Comparison of ENCODE assay signal across 25 cellular contexts in genomic region chr3:31103181-31103580, GRCh38.
DNase-seq lines count a peak whose midpoint lies in the region; ATAC-seq, FAIRE-seq and TF ChIP-seq lines count a peak whose summit lies in the region.
"Had no signal": no experiment of that assay in that cellular context is flagged by ENCODE, and none has a peak within 500 bp of the region (broad histone marks: within the 10 kb centered on the region; RNA-seq: fewer than 3 reads in every experiment).

No MANE protein-coding gene starts in this region.

- no peak for TF ChIP-seq CTCF in WTC11 (IDR thresholded peaks at IDR 0.05)
- no peak for TF ChIP-seq CTCF in endodermal cell (conservative IDR thresholded peaks at IDR 0.05)
- peak in 1 of 3 experiments; percentile 22 for TF ChIP-seq CTCF in keratinocyte (optimal IDR thresholded peaks at IDR 0.05 in 1 of 3, IDR thresholded peaks at IDR 0.05 in 1 of 3, conservative IDR thresholded peaks at IDR 0.05 in 1 of 3; ENCODE audit: extremely low read depth in 1 of 3, insufficient read depth in 2 of 3, low read length in 3 of 3)
- no peak for TF ChIP-seq CTCF in esophagus squamous epithelium (IDR thresholded peaks at IDR 0.05)

- H3K9me1 ChIP-seq in keratinocyte (ENCODE audit: control insufficient read depth, extremely low read depth, insufficient read depth, low read length), result no peaks in the 10 kb centered on the region

- H3K36me3 ChIP-seq in endodermal cell (ENCODE audit: control insufficient read depth, insufficient read depth, low read length), result no peaks in the 10 kb centered on the region
- no peaks in the 10 kb centered on the region for H3K36me3 ChIP-seq in keratinocyte (ENCODE audit: control insufficient read depth in 2 of 2, extremely low read depth in 1 of 2, insufficient read depth in 2 of 2, low read length in 2 of 2)
- no peaks in the 10 kb centered on the region for H3K36me3 ChIP-seq in HAP-1 (replicated peaks)
- no peaks in the 10 kb centered on the region for H3K36me3 ChIP-seq in esophagus squamous epithelium
- H3K36me3 ChIP-seq: BE2C; BLaER1 treated with 17β-estradiol and CSF1 and Interleukin-3, amounts not matched to agents 10 nM and 100 nM had no signal

- ATAC-seq in WTC11, result peak; percentile 13; the same call in 1 of the 2 replicates
- ATAC-seq: A549, HCT116 had no signal

- H3K4me1 ChIP-seq in endodermal cell (ENCODE audit: control insufficient read depth, insufficient read depth, low read length) (peaks cover 5% of the 10 kb centered on the region), keratinocyte (ENCODE audit: control insufficient read depth, extremely low read depth, insufficient read depth, low read length) (peaks cover 62% of the 10 kb centered on the region), HAP-1 (no peaks in the 10 kb centered on the region), esophagus squamous epithelium (peaks cover 5 to 52% (median 12%) of the 10 kb centered on the region in 3 donors)
- H3K4me1 ChIP-seq: A549, BE2C had no signal

- peaks cover 11% of the 10 kb centered on the region for H3K9me3 ChIP-seq in endodermal cell (ENCODE audit: control insufficient read depth, low read length)
- H3K9me3 ChIP-seq in keratinocyte (ENCODE audit: control insufficient read depth, low read depth, low read length), result no peaks in the 10 kb centered on the region
- H3K9me3 ChIP-seq in HAP-1, result no peaks in the 10 kb centered on the region
- no peaks in the 10 kb centered on the region for H3K9me3 ChIP-seq in esophagus squamous epithelium
- H3K9me3 ChIP-seq: A549, BE2C had no signal

- H3K9ac ChIP-seq in endodermal cell (ENCODE audit: extremely low read depth, low read length, poor library complexity, severe bottlenecking) (no peak overlapping the region), keratinocyte (ENCODE audit: control insufficient read depth, extremely low read depth, insufficient read depth, low read length) (no peak overlapping the region)
- H3K9ac ChIP-seq: BLaER1 treated with 17β-estradiol and CSF1 and Interleukin-3, amounts not matched to agents 10 nM and 100 nM had no signal

- CTCF ChIA-PET in WTC11 (lab: Charles Lee), result no interaction called here

- peak; percentile 74 for FAIRE-seq in keratinocyte (lab: Jason Lieb, UNC)
- FAIRE-seq: A549, D721Med, GM12891, GM18507 had no signal

- H3K4me3 Mint-ChIP-seq in WTC11 (no peak overlapping the region), endodermal cell (no peak overlapping the region)
- H3K4me3 Mint-ChIP-seq: CD14-positive monocyte; CD4-positive, alpha-beta T cell; CD8-positive, alpha-beta memory T cell had no signal

- H3K4me3 ChIP-seq in endodermal cell (ENCODE audit: low read length) (peak overlapping the region; percentile 43), keratinocyte (ENCODE audit: control insufficient read depth in 2 of 3, extremely low read depth in 1 of 3, insufficient read depth in 2 of 3, low read depth in 1 of 3, low read length in 3 of 3) (no peak overlapping the region), HAP-1 (no peak overlapping the region), esophagus squamous epithelium (no peak overlapping the region)
- H3K4me3 ChIP-seq: A549; BLaER1 treated with 17β-estradiol and CSF1 and Interleukin-3, amounts not matched to agents 10 nM and 100 nM had no signal

- no peak for DNase-seq in WTC11 (ENCODE audit: low spot score)
- DNase-seq in endodermal cell, result no peak
- peak; percentile 33 for DNase-seq in keratinocyte (ENCODE audit: low read depth, low spot score)
- no peak for DNase-seq in HAP-1 (ENCODE audit: low spot score in 2 of 2)
- DNase-seq in T-helper 9 cell, result no peak
- DNase-seq in anterior cingulate cortex (lab: John Stamatoyannopoulos, UW), result no peak
- DNase-seq in esophagus squamous epithelium (lab: John Stamatoyannopoulos, UW), result no peak
- DNase-seq: 8988T; ACHN; AML-193; BE2C; CD4-positive, alpha-beta T cell; CD8-positive, alpha-beta memory T cell; DMS 273 treated with DMSO at 0.1 percent for 48 hours; DMS79; GDM1; GOT3; H7 had no signal

- no peaks in the 10 kb centered on the region for H3K27me3 ChIP-seq in endodermal cell (ENCODE audit: control insufficient read depth, insufficient read depth, low read length, poor library complexity, severe bottlenecking)
- no peaks in the 10 kb centered on the region for H3K27me3 ChIP-seq in keratinocyte (ENCODE audit: control insufficient read depth, extremely low read depth, insufficient read depth, low read length)
- no peaks in the 10 kb centered on the region for H3K27me3 ChIP-seq in HAP-1 (ENCODE audit: low read depth)
- no peaks in the 10 kb centered on the region for H3K27me3 ChIP-seq in esophagus squamous epithelium
- H3K27me3 ChIP-seq: BE2C; BLaER1 treated with 17β-estradiol and CSF1 and Interleukin-3, amounts not matched to agents 10 nM and 100 nM had no signal

- POLR2A ChIA-PET in WTC11 (lab: Charles Lee), result no interaction called here

- TF ChIP-seq POLR2A in esophagus squamous epithelium (IDR thresholded peaks at IDR 0.05), result no peak

- H4K20me1 ChIP-seq in keratinocyte (ENCODE audit: control insufficient read depth, extremely low read depth, insufficient read depth, low read length), result no peaks in the 10 kb centered on the region
- H4K20me1 ChIP-seq: BLaER1 treated with 17β-estradiol and CSF1 and Interleukin-3, amounts not matched to agents 10 nM and 100 nM had no signal

- H3K4me1 Mint-ChIP-seq in WTC11 (peaks cover 37% of the 10 kb centered on the region), endodermal cell (peaks cover 8% of the 10 kb centered on the region)
- H3K4me1 Mint-ChIP-seq: CD8-positive, alpha-beta memory T cell had no signal

- in situ Hi-C loops in HAP-1 (cut with MboI; ENCODE audit: low sequenced_read_pairs), result no loop called here

- H3K36me3 Mint-ChIP-seq in WTC11 (peaks cover 6% of the 10 kb centered on the region), endodermal cell (ENCODE audit: low read depth) (peaks cover 1% of the 10 kb centered on the region)
- H3K36me3 Mint-ChIP-seq: CD14-positive monocyte; CD8-positive, alpha-beta memory T cell had no signal

- no peaks in the 10 kb centered on the region for H3K79me2 ChIP-seq in keratinocyte (ENCODE audit: control insufficient read depth, insufficient read depth, low read length)

- H2AFZ ChIP-seq in keratinocyte (ENCODE audit: control insufficient read depth, low read length), result no peak overlapping the region

- WGBS in endodermal cell (ENCODE audit: insufficient coverage in 1 of 2, insufficient read length in 1 of 2), 2 experiments, result 69 to 100% methylated on average over 1 to 2 of the region's 2 CpGs
- WGBS in esophagus squamous epithelium, 2 donors, result 38 to 57% methylated on average over 2 of the region's 2 CpGs

- dilution Hi-C loops in keratinocyte (cut with MboI; ENCODE audit: extremely low pct_ligation_motif_present, low sequenced_read_pairs), result no loop called here

- H3K27ac Mint-ChIP-seq in WTC11, result no peak overlapping the region
- no peak overlapping the region for H3K27ac Mint-ChIP-seq in endodermal cell
- H3K27ac Mint-ChIP-seq: CD4-positive, alpha-beta T cell; CD8-positive, alpha-beta memory T cell had no signal

- H3K4me2 ChIP-seq in keratinocyte (ENCODE audit: control insufficient read depth, extremely low read depth, insufficient read depth, low read depth, low read length), result no peak overlapping the region
- H3K4me2 ChIP-seq: A549; BLaER1 treated with 17β-estradiol and CSF1 and Interleukin-3, amounts not matched to agents 10 nM and 100 nM had no signal

- intact Hi-C loops in esophagus squamous epithelium (cut with DNase I), result no loop called here

- H3K9me3 Mint-ChIP-seq in WTC11 (peaks cover 12% of the 10 kb centered on the region), endodermal cell (peaks cover 14% of the 10 kb centered on the region)
- H3K9me3 Mint-ChIP-seq: CD4-positive, alpha-beta T cell had no signal

- H3K27me3 Mint-ChIP-seq in WTC11 (ENCODE audit: low read depth) (0 out of 2 replicates have a peak, but pooled peaks cover 3% of the 10 kb centered on the region), endodermal cell (ENCODE audit: insufficient read depth) (peaks cover 5% of the 10 kb centered on the region)
- H3K27me3 Mint-ChIP-seq: CD4-positive, alpha-beta T cell had no signal

- H3K27ac ChIP-seq in endodermal cell (ENCODE audit: low read depth, low read length), result no peak overlapping the region
- no peak overlapping the region for H3K27ac ChIP-seq in keratinocyte (ENCODE audit: control insufficient read depth, insufficient read depth, low read length)
- H3K27ac ChIP-seq in esophagus squamous epithelium, result no peak overlapping the region
- H3K27ac ChIP-seq: A549; BLaER1 treated with 17β-estradiol and CSF1 and Interleukin-3, amounts not matched to agents 10 nM and 100 nM had no signal

TF ChIP-seq in WTC11, 78 proteins besides CTCF, POLR2A, EP300 and RAD21 (continues in another document):
- no peak for TF ChIP-seq TEAD1 (CRISPR knock-in tag; IDR thresholded peaks at IDR 0.05)
- no peak for TF ChIP-seq IRF1 (CRISPR knock-in tag; IDR thresholded peaks at IDR 0.05)
- no peak for TF ChIP-seq FOXP4 (CRISPR knock-in tag; IDR thresholded peaks at IDR 0.05)
